Comparison of ENCODE assay signal across 14 cellular contexts in the genomic region with DNA sequence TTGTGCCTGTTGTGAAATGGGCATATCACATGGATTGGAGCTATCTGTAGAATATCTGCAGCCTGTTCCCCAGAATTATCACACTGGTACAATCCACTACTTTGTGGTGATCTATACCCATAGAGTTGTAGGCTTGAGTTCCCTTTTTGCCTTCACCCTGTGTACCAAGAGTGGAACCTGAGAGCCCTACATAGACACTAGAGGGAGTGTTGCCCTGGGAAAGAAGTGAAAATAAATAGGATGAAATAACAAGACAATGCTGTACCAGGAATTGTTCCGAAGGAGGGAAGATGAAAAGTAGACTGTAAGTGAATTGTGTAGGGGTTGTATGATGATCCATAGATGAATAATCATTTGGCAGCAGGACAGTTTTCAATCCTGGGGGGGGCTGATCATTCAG. TPM values are rescaled to one million over a fixed set of nuclear protein-coding genes. Genes with fewer than 3 reads are reported as not detected.
A peak's percentile ranks its signal among the peaks of the same experiment; 100 is the strongest.
DNase-seq lines count a peak whose midpoint lies in the region; ATAC-seq and TF ChIP-seq lines count a peak whose summit lies in the region.
"Had no signal": no experiment of that assay in that cellular context is flagged by ENCODE, and none has a peak within 500 bp of the region (broad histone marks: within the 10 kb centered on the region; RNA-seq: fewer than 3 reads in every experiment).

No MANE protein-coding gene starts in this region.

- DNase-seq in Ammon's horn (ENCODE audit: low spot score) (peak; percentile 67), HT1080 (ENCODE audit: low read depth) (peak; percentile 10), astrocyte of the cerebellum (ENCODE audit: low read depth) (no peak), left kidney (ENCODE audit: low read depth, low spot score) (peak; percentile 59), thyroid gland (no peak), T-helper 1 cell (no peak)
- DNase-seq in activated naive CD4-positive, alpha-beta T cell treated with Interleukin-2 at 50 U/mL for 16 hours: no peak
- DNase-seq: activated CD4-positive, alpha-beta T cell treated with anti-CD3 and anti-CD28 coated beads, Interleukin-2, amount 10 ng/mL, durations not matched to agents 24 days and 14 days; lower lobe of right lung; SHP77 had no signal

- no peak for ATAC-seq in HG02610 (IDR thresholded peaks at IDR 0.05; ENCODE audit: unreplicated experiment)
- ATAC-seq: gastroesophageal sphincter, lower lobe of right lung had no signal

- H3K4me3 ChIP-seq in astrocyte of the cerebellum (ENCODE audit: low read depth, low read length) (no peak overlapping the region), thyroid gland (replicated peaks in 1 of 3) (no peak overlapping the region)
- H3K4me3 ChIP-seq: gastroesophageal sphincter, lower lobe of right lung had no signal

- TF ChIP-seq CTCF in astrocyte of the cerebellum (IDR thresholded peaks at IDR 0.05; ENCODE audit: low read depth, low read length, missing control alignments): peak; percentile 43
- TF ChIP-seq CTCF in thyroid gland (IDR thresholded peaks at IDR 0.05): no peak

- no peaks in the 10 kb centered on the region for H3K4me1 ChIP-seq in thyroid gland
- H3K4me1 ChIP-seq: gastroesophageal sphincter, lower lobe of right lung had no signal

- 29 to 44% methylated on average over 1 of the region's 1 CpG for WGBS in thyroid gland, 2 donors

- intact Hi-C loops in thyroid gland (cut with DNase I): no loop called here

- no peaks in the 10 kb centered on the region for H3K27me3 ChIP-seq in thyroid gland

- H3K9me3 ChIP-seq in thyroid gland: no peaks in the 10 kb centered on the region
- H3K9me3 ChIP-seq: gastroesophageal sphincter, lower lobe of right lung had no signal

- in situ Hi-C loops in astrocyte of the cerebellum (cut with HindIII; ENCODE audit: low sequenced_read_pairs): no loop called here

- H3K36me3 ChIP-seq in thyroid gland: no peaks in the 10 kb centered on the region
- H3K36me3 ChIP-seq: gastroesophageal sphincter, lower lobe of right lung had no signal

- no peak overlapping the region for H3K27ac ChIP-seq in thyroid gland
- H3K27ac ChIP-seq: gastroesophageal sphincter, lower lobe of right lung had no signal

- no peak for TF ChIP-seq POLR2A in thyroid gland (IDR thresholded peaks at IDR 0.05)

RNA-seq across cellular contexts. Expression of gene SORCS3, which starts 9.0 kb away (rescaled TPM):
- 0.03 and 0.05 TPM in 2 replicates for total RNA-seq in HT1080 (2014; rRNA removed; shearing (Covaris generic))
- 0.02 and 0.08 TPM in 2 replicates for polyA plus RNA-seq in HT1080 (2015; cell fraction: cytosol; rRNA removed)
- polyA plus RNA-seq in HT1080 (2015; cell fraction: nucleus; rRNA removed): 0.07 and 0.19 TPM in 2 replicates
- not detected for total RNA-seq in thyroid gland
- total RNA-seq: activated CD4-positive, alpha-beta T cell treated with anti-CD3 and anti-CD28 coated beads, Interleukin-2, amount 10 ng/mL, durations not matched to agents 24 days and 14 days; chondrocyte; lower lobe of right lung; ureter had no signal

Comparison
In these comparisons a context has a peak if more than half of its experiments do, and no peak if none do; other contexts are left out.
1. DNase-seq: peak in Ammon's horn (single experiment), HT1080 (single experiment) and left kidney (single experiment); none in astrocyte of the cerebellum (single experiment), thyroid gland (0 of 2), activated naive CD4-positive, alpha-beta T cell treated with Interleukin-2 at 50 U/mL for 16 hours (single experiment) and T-helper 1 cell (0 of 5).